ENCODE assay signal across 23 cellular contexts in the genomic region with DNA sequence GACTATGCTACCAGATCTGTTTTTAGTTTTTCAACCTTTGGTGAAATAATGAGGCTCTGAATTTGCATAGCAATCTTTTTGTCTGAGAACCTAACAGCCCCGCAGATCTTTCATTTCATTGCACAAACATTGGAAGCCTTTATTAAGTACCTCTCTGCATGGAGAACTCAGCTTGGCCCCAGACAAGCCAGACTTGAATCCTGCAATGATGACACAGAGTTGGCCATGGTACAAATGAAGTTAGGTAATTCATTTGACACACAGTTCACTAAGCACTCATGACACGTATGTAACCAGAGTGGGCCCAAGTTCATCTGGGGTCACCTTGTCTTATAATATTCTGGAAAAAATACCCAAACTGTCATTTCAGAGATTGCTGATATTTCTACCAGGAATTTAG.
DNase-seq lines count a peak whose midpoint lies in the region; ATAC-seq and TF ChIP-seq lines count a peak whose summit lies in the region.
"Had no signal": no experiment of that assay in that cellular context is flagged by ENCODE, and none has a peak within 500 bp of the region (broad histone marks: within the 10 kb centered on the region; RNA-seq: fewer than 3 reads in every experiment).

No MANE protein-coding gene starts in this region.

- DNase-seq in Karpas-422 (no peak), adipocyte (ENCODE audit: low read depth) (peak; percentile 12), fibroblast of peridontal ligament (ENCODE audit: extremely low read depth) (peak; percentile 5), skeletal muscle cell (ENCODE audit: low read depth) (peak; percentile 39), progenitor cell of endocrine pancreas (ENCODE audit: low spot score, unreplicated experiment) (no peak), Kasumi-1 (lab: John Stamatoyannopoulos, UW) (no peak)
- DNase-seq: activated CD4-positive, alpha-beta T cell treated with anti-CD3 and anti-CD28 coated beads for 1 hour; activated CD8-positive, alpha-beta T cell treated with anti-CD3 and anti-CD28 coated beads, Interleukin-2, amount 10 ng/mL, durations not matched to agents 7 days and 5 days; activated effector memory CD4-positive, alpha-beta T cell treated with Interleukin-2 at 50 U/mL for 16 hours; activated T-cell treated with anti-CD3 and anti-CD28 coated beads for 4 hours; brain microvascular endothelial cell; CD8-positive, alpha-beta memory T cell; heart left ventricle; KBM-7; naive thymus-derived CD8-positive, alpha-beta T cell; NCI-H146; Peyer's patch; stimulated activated naive CD8-positive, alpha-beta T cell treated with anti-CD3 and anti-CD28 coated beads, Interleukin-15, Interleukin-2, amounts not matched to agents 100 U/mL and 50 U/mL, for 24 hours; T-helper 1 cell had no signal

- no peak for TF ChIP-seq CTCF in progenitor cell of endocrine pancreas (IDR thresholded peaks at IDR 0.05; ENCODE audit: unreplicated experiment)

- H3K27ac Mint-ChIP-seq in progenitor cell of endocrine pancreas, result no peak overlapping the region
- H3K27ac Mint-ChIP-seq: activated CD8-positive, alpha-beta T cell treated with anti-CD3 and anti-CD28 coated beads, Interleukin-2, amount 10 ng/mL, durations not matched to agents 7 days and 5 days; CD8-positive, alpha-beta memory T cell; mesothelial cell of epicardium; naive thymus-derived CD8-positive, alpha-beta T cell had no signal

- TF ChIP-seq POLR2A in GM18505 (IDR thresholded peaks at IDR 0.05; ENCODE audit: borderline replicate concordance, extremely low read depth, insufficient read depth, insufficient read length), result no peak

- H3K4me3 ChIP-seq in Karpas-422 (ENCODE audit: low read length) (no peak overlapping the region), adipocyte (ENCODE audit: low read length) (no peak overlapping the region), skeletal muscle cell (ENCODE audit: low read depth, low read length) (no peak overlapping the region)
- H3K4me3 ChIP-seq: heart left ventricle, Peyer's patch, SJSA1, tibial nerve had no signal

- H3K4me3 Mint-ChIP-seq in progenitor cell of endocrine pancreas (ENCODE audit: low read depth), result no peak overlapping the region
- H3K4me3 Mint-ChIP-seq: activated CD8-positive, alpha-beta T cell treated with anti-CD3 and anti-CD28 coated beads, Interleukin-2, amount 10 ng/mL, durations not matched to agents 7 days and 5 days; CD8-positive, alpha-beta memory T cell; mesothelial cell of epicardium; naive thymus-derived CD8-positive, alpha-beta T cell had no signal

- H3K4me1 Mint-ChIP-seq in progenitor cell of endocrine pancreas (ENCODE audit: low read depth), result peaks cover 5% of the 10 kb centered on the region

- peak overlapping the region; percentile 36 for H3K27ac ChIP-seq in Karpas-422 (ENCODE audit: low read length)
- H3K27ac ChIP-seq: brain microvascular endothelial cell, heart left ventricle, Peyer's patch, SJSA1, tibial nerve had no signal

- H3K9ac ChIP-seq in Karpas-422 (ENCODE audit: low read length) (no peak overlapping the region), adipocyte (ENCODE audit: low read length) (no peak overlapping the region)

- H3K4me2 ChIP-seq in Karpas-422 (ENCODE audit: low read depth, low read length, poor library complexity, severe bottlenecking), result peak overlapping the region; percentile 59

- peaks cover 7% of the 10 kb centered on the region; the same call in 1 of the 2 replicates for H3K36me3 ChIP-seq in Karpas-422 (ENCODE audit: insufficient read depth, low read length)
- no peaks in the 10 kb centered on the region for H3K36me3 ChIP-seq in adipocyte (ENCODE audit: control insufficient read depth, insufficient read depth, low read length, severe bottlenecking)
- H3K36me3 ChIP-seq: brain microvascular endothelial cell, heart left ventricle, Peyer's patch, SJSA1, tibial nerve had no signal

- H2AFZ ChIP-seq in Karpas-422 (ENCODE audit: low read length), result peak overlapping the region; percentile 47; the same call in 1 of the 2 replicates

- H3K4me1 ChIP-seq in Karpas-422 (ENCODE audit: low read length) (peaks cover 63% of the 10 kb centered on the region), adipocyte (ENCODE audit: control insufficient read depth, insufficient read depth, low read length) (peaks cover 27% of the 10 kb centered on the region)
- H3K4me1 ChIP-seq: SJSA1 had no signal

- H3K9me2 ChIP-seq in Karpas-422 (replicated peaks; ENCODE audit: insufficient read depth, low read length), result no peaks in the 10 kb centered on the region

- ATAC-seq in GM18505 (IDR thresholded peaks at IDR 0.05; ENCODE audit: unreplicated experiment), result no peak
- ATAC-seq: activated CD8-positive, alpha-beta T cell treated with anti-CD3 and anti-CD28 coated beads, Interleukin-2, amount 10 ng/mL, durations not matched to agents 7 days and 5 days; naive thymus-derived CD8-positive, alpha-beta T cell; stimulated activated naive CD8-positive, alpha-beta T cell treated with anti-CD3 and anti-CD28 coated beads, Interleukin-15, Interleukin-2, amounts not matched to agents 100 U/mL and 50 U/mL, for 24 hours had no signal

- peaks cover 5% of the 10 kb centered on the region for H3K27me3 Mint-ChIP-seq in progenitor cell of endocrine pancreas
- H3K27me3 Mint-ChIP-seq: CD8-positive, alpha-beta memory T cell had no signal

- H3K79me2 ChIP-seq in Karpas-422 (ENCODE audit: low read length), result no peaks in the 10 kb centered on the region

- H3K9me3 ChIP-seq in Karpas-422 (ENCODE audit: low read length), result peaks cover 8% of the 10 kb centered on the region
- peaks cover 7% of the 10 kb centered on the region for H3K9me3 ChIP-seq in adipocyte (ENCODE audit: control insufficient read depth, low read length)
- H3K9me3 ChIP-seq: Peyer's patch, tibial nerve had no signal

- H3K36me3 Mint-ChIP-seq in progenitor cell of endocrine pancreas (ENCODE audit: insufficient read depth), result no peaks in the 10 kb centered on the region
- H3K36me3 Mint-ChIP-seq: mesothelial cell of epicardium had no signal

- no peaks in the 10 kb centered on the region for H4K20me1 ChIP-seq in Karpas-422 (ENCODE audit: insufficient read depth, low read depth, low read length)

- H3K9me3 Mint-ChIP-seq in progenitor cell of endocrine pancreas (ENCODE audit: low read depth), result peaks cover 7% of the 10 kb centered on the region

- H3K27me3 ChIP-seq in Karpas-422 (ENCODE audit: low read length) (no peaks in the 10 kb centered on the region), adipocyte (replicated peaks; ENCODE audit: control insufficient read depth, insufficient read depth, low read length) (no peaks in the 10 kb centered on the region)
- H3K27me3 ChIP-seq: brain microvascular endothelial cell, heart left ventricle, Peyer's patch, SJSA1, tibial nerve had no signal

Comparison
In these comparisons a context has a peak if more than half of its experiments do, and no peak if none do; other contexts are left out.
1. DNase-seq: peak in adipocyte (single experiment), fibroblast of peridontal ligament (single experiment) and skeletal muscle cell (single experiment); none in Karpas-422 (single experiment), progenitor cell of endocrine pancreas (single experiment) and Kasumi-1 (0 of 2).